Comparison of ENCODE assay signal across 8 cellular contexts in the genomic region with DNA sequence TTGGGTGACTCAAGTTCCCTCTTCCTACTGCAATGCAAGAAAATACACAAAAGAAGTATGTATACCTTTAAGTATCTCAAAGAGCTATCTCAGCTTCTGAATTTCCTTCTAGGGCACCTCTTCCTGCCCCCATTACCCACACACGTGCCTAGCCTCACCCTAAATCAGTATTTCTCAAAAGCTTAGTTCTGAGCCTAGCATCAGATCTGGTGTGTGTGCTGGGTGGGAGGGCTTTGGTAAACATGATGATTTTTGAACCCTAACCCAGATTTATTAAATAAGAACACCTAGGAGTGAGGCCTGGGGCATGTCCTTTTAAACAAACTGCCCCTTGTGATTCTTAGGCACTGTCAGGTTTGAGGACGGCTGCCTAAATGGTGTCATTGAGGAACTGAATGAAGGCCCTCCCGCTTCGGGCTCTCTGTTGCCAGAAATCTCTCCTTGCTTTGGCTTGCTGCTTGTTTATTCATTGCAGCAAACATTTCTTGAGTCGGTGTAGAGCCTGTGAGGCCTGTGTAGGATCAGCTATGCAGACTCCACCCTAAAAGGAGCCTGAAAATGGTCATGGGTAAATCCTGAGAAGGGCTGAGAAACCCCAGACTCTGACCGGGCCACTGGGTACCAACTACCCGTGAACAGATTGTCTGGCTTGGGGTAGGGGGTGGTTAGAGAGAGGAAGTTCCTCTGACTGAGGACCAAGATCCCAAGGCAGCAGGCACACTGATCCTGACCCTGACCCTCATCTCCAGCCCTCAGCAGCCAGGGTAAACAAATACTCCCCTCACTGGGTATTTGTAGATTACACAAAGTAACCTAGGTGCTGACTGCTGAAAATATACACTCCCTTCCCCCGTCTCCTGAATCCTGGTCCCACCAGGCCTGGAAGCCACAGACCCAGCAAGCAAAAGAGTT. TPM values are rescaled to one million over a fixed set of nuclear protein-coding genes. Genes with fewer than 3 reads are reported as not detected.
A peak's percentile ranks its signal among the peaks of the same experiment; 100 is the strongest.
DNase-seq lines count a peak whose midpoint lies in the region; ATAC-seq and TF ChIP-seq lines count a peak whose summit lies in the region.

No MANE protein-coding gene starts in this region.

- in situ Hi-C loops in GM13977 (cut with MboI; ENCODE audit: low pct_unique_long_range_greater_than_20kb, low sequenced_read_pairs, unreplicated experiment): no loop called here

- H3K27me3 ChIP-seq in RWPE2 (ENCODE audit: insufficient read depth, poor library complexity, severe bottlenecking): no peaks in the 10 kb centered on the region
- no peaks in the 10 kb centered on the region for H3K27me3 ChIP-seq in esophagus (ENCODE audit: control insufficient read depth in 1 of 2, insufficient read depth in 2 of 2, low read length in 2 of 2)

- ATAC-seq in RWPE2 (ENCODE audit: low read depth) (no peak), sciatic nerve (peak; percentile 7)

- H3K9me3 ChIP-seq in RWPE2 (ENCODE audit: severe bottlenecking) (no peaks in the 10 kb centered on the region), esophagus (ENCODE audit: control insufficient read depth in 2 of 2, insufficient read depth in 1 of 2, low read depth in 1 of 2, low read length in 1 of 2) (no peaks in the 10 kb centered on the region)

- DNase-seq in GM12864 (ENCODE audit: low read depth) (no peak), RWPE2 (ENCODE audit: low spot score) (peak; percentile 11), sciatic nerve (ENCODE audit: low spot score) (peak; percentile 56), NCI-H1105 (lab: John Stamatoyannopoulos, UW) (no peak), NCI-H1694 treated with DMSO at 0.1 percent for 48 hours (lab: John Stamatoyannopoulos, UW) (no peak), GM13977 (ENCODE audit: low spot score) (no peak), NCI-H774 (lab: John Stamatoyannopoulos, UW) (no peak)

- H3K4me1 ChIP-seq in RWPE2 (ENCODE audit: insufficient read depth, poor library complexity, severe bottlenecking) (peaks cover 30% of the 10 kb centered on the region), esophagus (ENCODE audit: control insufficient read depth in 2 of 2, insufficient read depth in 2 of 2, low read length in 1 of 2) (peaks cover 6 to 10% of the 10 kb centered on the region in 2 donors)

- H3K27ac ChIP-seq in RWPE2 (ENCODE audit: poor library complexity, severe bottlenecking) (peak overlapping the region; percentile 79), esophagus (ENCODE audit: low read depth in 2 of 2, low read length in 1 of 2) (peak overlapping the region; percentile 92 to 96)

- H3K36me3 ChIP-seq in RWPE2 (ENCODE audit: low read depth) (peaks cover 6% of the 10 kb centered on the region; the same call in 1 of the 2 replicates), esophagus (ENCODE audit: control insufficient read depth in 2 of 2, insufficient read depth in 2 of 2, low read length in 1 of 2) (no peaks in the 10 kb centered on the region)

- H3K4me3 ChIP-seq in GM12864 (ENCODE audit: low read depth, low read length): peak overlapping the region; percentile 82
- H3K4me3 ChIP-seq in RWPE2 (ENCODE audit: severe bottlenecking): no peak overlapping the region
- H3K4me3 ChIP-seq in esophagus (ENCODE audit: low read depth in 1 of 2, low read length in 2 of 2): peak overlapping the region in 1 of 2 donors; percentile 65

- WGBS in esophagus, 2 donors: 35 to 37% methylated on average over 8 of the region's 8 CpGs

- intact Hi-C loops in sciatic nerve (cut with DNase I): no loop called here

- TF ChIP-seq CTCF in GM12864 (IDR thresholded peaks at IDR 0.05; ENCODE audit: low read depth, low read length, missing control alignments) (no peak), RWPE2 (IDR thresholded peaks at IDR 0.05; ENCODE audit: poor library complexity, severe bottlenecking) (no peak), GM13977 (IDR thresholded peaks at IDR 0.05; ENCODE audit: extremely low read depth, insufficient read depth, missing control alignments) (no peak)

RNA-seq across cellular contexts. Expression of gene IL6R, which starts 3.0 kb away (rescaled TPM):
- polyA plus RNA-seq in esophagus: 1 to 10 TPM; 2.7 to 3.4 TPM
- total RNA-seq in sciatic nerve: 26.6 TPM

Comparison
In these comparisons a context has a peak if more than half of its experiments do, and no peak if none do; other contexts are left out.
1. DNase-seq: peak in RWPE2 (single experiment) and sciatic nerve (single experiment); none in GM12864 (single experiment), NCI-H1105 (single experiment), NCI-H1694 treated with DMSO at 0.1 percent for 48 hours (single experiment), GM13977 (single experiment) and NCI-H774 (single experiment).